Comparison of ENCODE assay signal across 11 cellular contexts in the genomic region with DNA sequence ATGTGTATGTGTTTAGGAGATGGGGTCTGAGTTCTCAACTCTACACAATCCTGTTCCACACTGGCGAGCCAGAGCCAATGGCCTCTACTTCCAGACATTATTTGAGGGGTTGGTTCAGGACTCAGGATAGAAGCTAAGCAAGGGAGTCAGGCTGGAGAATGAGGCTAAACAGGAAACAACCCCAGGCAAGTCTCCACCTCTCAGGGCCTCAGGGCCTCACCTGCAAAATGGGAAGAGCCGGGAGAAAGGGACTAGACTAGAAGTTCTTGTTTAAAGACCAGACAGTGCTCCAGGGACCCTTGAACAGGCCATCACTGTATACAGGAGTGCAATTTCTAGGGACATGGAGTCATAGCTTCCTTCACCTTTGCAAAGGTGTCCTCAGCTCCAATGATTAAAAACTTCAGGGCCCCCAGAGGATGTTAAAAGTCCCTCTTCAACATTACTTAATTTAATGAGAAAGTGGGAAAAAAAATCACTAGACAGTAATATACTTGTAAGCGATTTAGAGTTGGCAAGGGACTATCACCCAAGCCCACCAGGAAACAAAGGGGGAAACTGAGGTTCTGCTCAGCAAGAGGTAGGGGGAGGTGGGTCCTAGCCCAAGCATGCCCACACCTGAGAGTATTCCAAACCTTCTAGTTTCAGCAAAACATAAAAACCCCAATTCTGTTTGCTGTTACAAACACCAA. TPM values are rescaled to one million over a fixed set of nuclear protein-coding genes. Genes with fewer than 3 reads are reported as not detected.
DNase-seq lines count a peak whose midpoint lies in the region; ATAC-seq, FAIRE-seq and TF ChIP-seq lines count a peak whose summit lies in the region.
"Had no signal": no experiment of that assay in that cellular context is flagged by ENCODE, and none has a peak within 500 bp of the region (broad histone marks: within the 10 kb centered on the region; RNA-seq: fewer than 3 reads in every experiment).

No MANE protein-coding gene starts in this region.

- H3K27me3 Mint-ChIP-seq in GM23338 (ENCODE audit: insufficient read depth, low read depth, poor library complexity): peaks cover 44% of the 10 kb centered on the region

- H3K79me2 ChIP-seq in GM23338 (replicated peaks; ENCODE audit: insufficient read depth) (peaks cover 75% of the 10 kb centered on the region), keratinocyte (ENCODE audit: control insufficient read depth, insufficient read depth, low read length) (peaks cover 63% of the 10 kb centered on the region), smooth muscle cell (ENCODE audit: low read depth) (peaks cover 59% of the 10 kb centered on the region)

- H3K4me1 ChIP-seq in GM23338 (ENCODE audit: insufficient read depth) (peaks cover 68% of the 10 kb centered on the region), adipocyte (ENCODE audit: control insufficient read depth, insufficient read depth, low read length) (peaks cover 69% of the 10 kb centered on the region), keratinocyte (ENCODE audit: control insufficient read depth, extremely low read depth, insufficient read depth, low read length) (peaks cover 52% of the 10 kb centered on the region), smooth muscle cell (ENCODE audit: low read depth) (peaks cover 54% of the 10 kb centered on the region)
- peaks cover 21% of the 10 kb centered on the region for H3K4me1 ChIP-seq in effector memory CD4-positive, alpha-beta T cell (ENCODE audit: control insufficient read depth, insufficient read depth, low read length, poor library complexity, severe bottlenecking)

- H3K36me3 ChIP-seq in GM23338 (ENCODE audit: insufficient read depth) (peaks cover 3% of the 10 kb centered on the region; the same call in 1 of the 2 replicates), adipocyte (ENCODE audit: control insufficient read depth, insufficient read depth, low read length, severe bottlenecking) (peaks cover 15% of the 10 kb centered on the region), keratinocyte (ENCODE audit: control insufficient read depth in 2 of 2, extremely low read depth in 1 of 2, insufficient read depth in 2 of 2, low read length in 2 of 2) (peaks cover 20 to 29% of the 10 kb centered on the region in 2 experiments), smooth muscle cell (ENCODE audit: low read depth) (no peaks in the 10 kb centered on the region)
- H3K36me3 ChIP-seq in effector memory CD4-positive, alpha-beta T cell (ENCODE audit: control insufficient read depth, insufficient read depth, low read length): peaks cover 14% of the 10 kb centered on the region

- H3K27ac Mint-ChIP-seq in GM23338: peak overlapping the region; percentile 100

- 95% methylated on average over 3 of the region's 3 CpGs for WGBS in smooth muscle cell (ENCODE audit: low lambda C conversion rate)

- H3K9me3 ChIP-seq in adipocyte (ENCODE audit: control insufficient read depth, low read length) (no peaks in the 10 kb centered on the region), keratinocyte (ENCODE audit: control insufficient read depth, low read depth, low read length) (no peaks in the 10 kb centered on the region), smooth muscle cell (replicated peaks; ENCODE audit: low read depth) (no peaks in the 10 kb centered on the region)
- H3K9me3 ChIP-seq in effector memory CD4-positive, alpha-beta T cell (ENCODE audit: control insufficient read depth, low read length): no peaks in the 10 kb centered on the region

- no peaks in the 10 kb centered on the region for H4K20me1 ChIP-seq in GM23338 (replicated peaks; ENCODE audit: insufficient read depth)
- no peaks in the 10 kb centered on the region for H4K20me1 ChIP-seq in keratinocyte (ENCODE audit: control insufficient read depth, extremely low read depth, insufficient read depth, low read length)
- H4K20me1 ChIP-seq in smooth muscle cell (ENCODE audit: low read depth): no peaks in the 10 kb centered on the region

- no peaks in the 10 kb centered on the region for H3K9me1 ChIP-seq in keratinocyte (ENCODE audit: control insufficient read depth, extremely low read depth, insufficient read depth, low read length)

- no peaks in the 10 kb centered on the region for H3K9me3 Mint-ChIP-seq in GM23338
- H3K9me3 Mint-ChIP-seq: T-helper 1 cell treated with Interleukin-12 subunit alpha and Interleukin-12 subunit beta and Interleukin-4 antibody, amounts not matched to agents 30 μg/mL and 1 μg/mL, for 36 hours had no signal

- FAIRE-seq in keratinocyte (lab: Jason Lieb, UNC): no peak
- FAIRE-seq in D721Med (lab: Jason Lieb, UNC): no peak

- dilution Hi-C loops in keratinocyte (cut with MboI; ENCODE audit: extremely low pct_ligation_motif_present, low sequenced_read_pairs): no loop called here

- no peak overlapping the region for H3K4me3 ChIP-seq in GM23338
- no peak overlapping the region for H3K4me3 ChIP-seq in adipocyte (ENCODE audit: low read length)
- H3K4me3 ChIP-seq in keratinocyte (ENCODE audit: control insufficient read depth in 2 of 3, extremely low read depth in 1 of 3, insufficient read depth in 2 of 3, low read depth in 1 of 3, low read length in 3 of 3): no peak overlapping the region
- H3K4me3 ChIP-seq in smooth muscle cell: no peak overlapping the region
- H3K4me3 ChIP-seq in effector memory CD4-positive, alpha-beta T cell (ENCODE audit: insufficient read depth, low read depth, low read length, poor library complexity, severe bottlenecking): no peak overlapping the region

- DNase-seq in GM23338 (ENCODE audit: low spot score) (no peak), adipocyte (ENCODE audit: low read depth) (no peak), keratinocyte (ENCODE audit: low read depth, low spot score) (no peak), smooth muscle cell (lab: John Stamatoyannopoulos, UW; ENCODE audit: unreplicated experiment) (no peak), D721Med (ENCODE audit: insufficient read length, low spot score) (no peak), germinal center (ENCODE audit: low spot score) (no peak)
- DNase-seq in effector memory CD4-positive, alpha-beta T cell: no peak
- DNase-seq: activated naive CD4-positive, alpha-beta T cell treated with anti-CD3 and anti-CD28 coated beads, Interleukin-2, amount 50 U/mL, for 16 hours; stimulated activated CD4-positive, alpha-beta T cell treated with anti-CD3 and anti-CD28 coated beads, Interleukin-1b, Interleukin-23, amount 100 ng/mL, for 48 hours had no signal

- H3F3A ChIP-seq in GM23338 (replicated peaks; ENCODE audit: low read depth) (peaks cover 33% of the 10 kb centered on the region), smooth muscle cell (ENCODE audit: low read depth) (peaks cover 28% of the 10 kb centered on the region)

- ATAC-seq in GM23338 (no peak), HG03108 (IDR thresholded peaks at IDR 0.05; ENCODE audit: unreplicated experiment) (no peak)

- H3K36me3 Mint-ChIP-seq in GM23338 (ENCODE audit: low read depth): peaks cover 55% of the 10 kb centered on the region

- no peak for TF ChIP-seq CTCF in GM23338 (conservative IDR thresholded peaks at IDR 0.05; ENCODE audit: low read depth in 2 of 2)
- TF ChIP-seq CTCF in keratinocyte (optimal IDR thresholded peaks at IDR 0.05 in 1 of 3, IDR thresholded peaks at IDR 0.05 in 1 of 3, conservative IDR thresholded peaks at IDR 0.05 in 1 of 3; ENCODE audit: extremely low read depth in 1 of 3, insufficient read depth in 2 of 3, low read length in 3 of 3): no peak
- TF ChIP-seq CTCF in smooth muscle cell (IDR thresholded peaks at IDR 0.05; ENCODE audit: borderline replicate concordance, insufficient read depth, poor library complexity, severe bottlenecking): no peak
- no peak for TF ChIP-seq CTCF in D721Med (IDR thresholded peaks at IDR 0.05; ENCODE audit: insufficient read depth, missing control alignments)

- H2AFZ ChIP-seq in GM23338 (no peak overlapping the region), keratinocyte (ENCODE audit: control insufficient read depth, low read length) (no peak overlapping the region), smooth muscle cell (ENCODE audit: low read depth) (no peak overlapping the region)

- peak overlapping the region; percentile 56 for H3K4me2 ChIP-seq in GM23338
- peak overlapping the region; percentile 66 for H3K4me2 ChIP-seq in keratinocyte (ENCODE audit: control insufficient read depth, extremely low read depth, insufficient read depth, low read depth, low read length)
- peak overlapping the region; percentile 28 for H3K4me2 ChIP-seq in smooth muscle cell

- H3K4me3 Mint-ChIP-seq in GM23338: peak overlapping the region; percentile 52; the same call in 1 of the 3 replicates
- H3K4me3 Mint-ChIP-seq: T-helper 1 cell treated with Interleukin-12 subunit alpha and Interleukin-12 subunit beta and Interleukin-4 antibody, amounts not matched to agents 30 μg/mL and 1 μg/mL, for 36 hours had no signal

- 0 out of 2 replicates have a peak, but pooled peaks cover 8% of the 10 kb centered on the region for H3K9me2 ChIP-seq in GM23338 (ENCODE audit: insufficient read depth)

- H3K4me1 Mint-ChIP-seq in GM23338: peaks cover 80% of the 10 kb centered on the region

- H3K9ac ChIP-seq in adipocyte (ENCODE audit: low read length) (peak overlapping the region; percentile 99), keratinocyte (ENCODE audit: control insufficient read depth, extremely low read depth, insufficient read depth, low read length) (peak overlapping the region; percentile 65), smooth muscle cell (ENCODE audit: low read depth) (peak overlapping the region; percentile 46)

- peak overlapping the region; percentile 100 for H3K27ac ChIP-seq in GM23338 (ENCODE audit: low read depth)
- peak overlapping the region; percentile 91 for H3K27ac ChIP-seq in keratinocyte (ENCODE audit: control insufficient read depth, insufficient read depth, low read length)
- H3K27ac ChIP-seq in smooth muscle cell (ENCODE audit: low read depth): peak overlapping the region; percentile 99
- H3K27ac ChIP-seq in effector memory CD4-positive, alpha-beta T cell (ENCODE audit: insufficient read depth, low read length, poor library complexity, severe bottlenecking): no peak overlapping the region

- no peaks in the 10 kb centered on the region for H3K27me3 ChIP-seq in GM23338 (ENCODE audit: insufficient read depth)
- no peaks in the 10 kb centered on the region for H3K27me3 ChIP-seq in adipocyte (replicated peaks; ENCODE audit: control insufficient read depth, insufficient read depth, low read length)
- H3K27me3 ChIP-seq in keratinocyte (ENCODE audit: control insufficient read depth, extremely low read depth, insufficient read depth, low read length): no peaks in the 10 kb centered on the region
- H3K27me3 ChIP-seq in smooth muscle cell (ENCODE audit: low read depth): no peaks in the 10 kb centered on the region
- H3K27me3 ChIP-seq in effector memory CD4-positive, alpha-beta T cell (replicated peaks; ENCODE audit: control insufficient read depth, insufficient read depth, low read length, poor library complexity, severe bottlenecking): no peaks in the 10 kb centered on the region

RNA-seq across cellular contexts. Expression of a gene that starts 41.7 kb away (rescaled TPM):
- 64.2 and 70.9 TPM in 2 replicates for total RNA-seq in GM23338 (2014; rRNA removed; shearing (Covaris generic))
- polyA plus RNA-seq in GM23338 (2016; fragmentation: Nextera tagmentation; extraction: Ambion mirVana) (122 and 128 TPM in 2 replicates), keratinocyte (30.0 to 42.6 TPM (median 39.8 TPM) in 3 replicates), smooth muscle cell (14.7 and 15.2 TPM in 2 replicates)
- 49.3 TPM for polyA plus RNA-seq in keratinocyte (2011; ENCODE audit: low read depth)
- 21.6 and 26.9 TPM in 2 replicates for polyA plus RNA-seq in keratinocyte (2011; cell fraction: cytosol; rRNA removed)
- polyA plus RNA-seq in keratinocyte (2011; cell fraction: nucleus; rRNA removed): 95.0 and 95.8 TPM in 2 replicates
- polyA plus RNA-seq in keratinocyte (2012; ENCODE audit: low replicate concordance): 34.7 and 37.8 TPM in 2 replicates
- polyA minus RNA-seq in keratinocyte: 40.3 to 48.9 TPM (median 40.8 TPM) in 3 replicates
- 21.7 TPM for polyA minus RNA-seq in keratinocyte (2011; cell fraction: cytosol; rRNA and poly(A)+ RNA removed)
- 51.6 and 102 TPM in 2 replicates for polyA minus RNA-seq in keratinocyte (2011; cell fraction: nucleus; rRNA and poly(A)+ RNA removed)
- total RNA-seq in smooth muscle cell: 22.7 and 24.1 TPM in 2 replicates

Comparison
In these comparisons a context has a peak if more than half of its experiments do, and no peak if none do; other contexts are left out.
1. H3K9ac ChIP-seq: peak in every context shown above with its lines; median percentile 99 in adipocyte; 65 in keratinocyte; 46 in smooth muscle cell.